1 cellular context compared by ENCODE assay signal in the genomic region with DNA sequence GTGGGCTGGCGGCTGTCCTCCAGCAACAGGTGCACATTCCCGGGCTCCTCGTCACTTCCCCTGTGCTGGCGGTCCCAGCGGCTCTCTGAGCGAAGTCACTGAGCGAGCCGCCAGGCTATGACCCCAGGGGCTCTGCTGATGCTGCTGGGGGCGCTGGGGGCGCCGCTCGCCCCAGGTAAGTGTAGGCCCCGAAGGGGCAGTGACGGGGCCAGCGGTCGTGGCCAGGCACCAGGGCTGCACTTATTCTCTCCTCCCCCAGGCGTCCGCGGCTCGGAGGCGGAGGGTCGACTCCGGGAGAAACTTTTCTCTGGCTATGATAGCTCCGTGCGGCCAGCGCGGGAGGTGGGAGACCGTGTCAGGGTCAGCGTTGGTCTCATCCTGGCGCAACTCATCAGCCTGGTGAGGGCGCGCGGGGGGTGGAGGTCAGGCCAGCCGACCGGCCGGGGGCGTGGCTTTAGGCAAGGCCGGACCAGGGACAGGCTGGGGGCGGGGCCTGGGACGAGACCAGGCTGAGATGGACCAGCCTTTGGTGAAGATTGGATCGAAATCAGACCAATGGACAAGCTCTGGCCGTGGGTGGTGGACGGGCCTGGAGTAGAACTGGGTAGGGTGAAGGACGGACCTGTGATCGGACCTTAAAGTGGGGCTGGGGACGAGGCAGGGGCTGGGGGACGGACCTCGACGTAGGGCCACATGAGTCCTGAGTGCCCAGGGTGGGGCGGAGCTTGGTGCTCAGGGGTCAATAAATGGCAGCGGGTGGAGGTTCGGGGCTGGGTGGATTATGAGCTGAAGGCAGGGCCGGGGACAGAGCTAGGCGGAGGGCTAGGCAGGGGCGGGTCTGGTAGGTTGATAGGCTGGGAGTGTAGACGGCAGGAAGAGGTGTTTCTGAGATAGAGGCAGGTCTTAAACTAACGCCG.
TF ChIP-seq lines count a peak whose summit lies in the region.

A gene with protein sequence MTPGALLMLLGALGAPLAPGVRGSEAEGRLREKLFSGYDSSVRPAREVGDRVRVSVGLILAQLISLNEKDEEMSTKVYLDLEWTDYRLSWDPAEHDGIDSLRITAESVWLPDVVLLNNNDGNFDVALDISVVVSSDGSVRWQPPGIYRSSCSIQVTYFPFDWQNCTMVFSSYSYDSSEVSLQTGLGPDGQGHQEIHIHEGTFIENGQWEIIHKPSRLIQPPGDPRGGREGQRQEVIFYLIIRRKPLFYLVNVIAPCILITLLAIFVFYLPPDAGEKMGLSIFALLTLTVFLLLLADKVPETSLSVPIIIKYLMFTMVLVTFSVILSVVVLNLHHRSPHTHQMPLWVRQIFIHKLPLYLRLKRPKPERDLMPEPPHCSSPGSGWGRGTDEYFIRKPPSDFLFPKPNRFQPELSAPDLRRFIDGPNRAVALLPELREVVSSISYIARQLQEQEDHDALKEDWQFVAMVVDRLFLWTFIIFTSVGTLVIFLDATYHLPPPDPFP (plus strand): TSS at position 51 of the 917 bp plus-strand sequence. CDS start 67 bp downstream, at position 118.

TF ChIP-seq in HepG2, 621 proteins besides CTCF, POLR2A, EP300 and RAD21 (continued from another document and continues in another):
- TF ChIP-seq, protein P1, sequence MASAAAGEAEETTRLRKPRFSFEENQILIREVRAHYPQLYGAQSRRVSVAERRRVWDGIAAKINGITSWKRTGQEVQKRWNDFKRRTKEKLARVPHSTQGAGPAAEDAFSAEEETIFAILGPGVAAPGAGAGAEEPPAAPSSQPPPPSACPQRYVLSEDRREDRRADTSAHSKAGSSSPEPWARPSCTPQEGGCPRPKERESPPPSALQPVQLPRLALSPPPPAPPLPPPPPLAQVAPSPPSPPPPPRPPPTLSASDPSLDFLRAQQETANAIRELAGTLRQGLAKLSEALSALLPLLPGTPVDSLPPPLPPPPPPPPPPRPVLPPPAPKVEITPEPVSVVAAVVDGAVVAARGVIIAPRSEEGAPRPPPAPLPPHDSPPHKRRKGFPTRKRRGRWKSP (CRISPR knock-in tag; IDR thresholded peaks at IDR 0.05) = peak; percentile 87; the same call in 1 of the 2 replicates
- TF ChIP-seq, protein P2, sequence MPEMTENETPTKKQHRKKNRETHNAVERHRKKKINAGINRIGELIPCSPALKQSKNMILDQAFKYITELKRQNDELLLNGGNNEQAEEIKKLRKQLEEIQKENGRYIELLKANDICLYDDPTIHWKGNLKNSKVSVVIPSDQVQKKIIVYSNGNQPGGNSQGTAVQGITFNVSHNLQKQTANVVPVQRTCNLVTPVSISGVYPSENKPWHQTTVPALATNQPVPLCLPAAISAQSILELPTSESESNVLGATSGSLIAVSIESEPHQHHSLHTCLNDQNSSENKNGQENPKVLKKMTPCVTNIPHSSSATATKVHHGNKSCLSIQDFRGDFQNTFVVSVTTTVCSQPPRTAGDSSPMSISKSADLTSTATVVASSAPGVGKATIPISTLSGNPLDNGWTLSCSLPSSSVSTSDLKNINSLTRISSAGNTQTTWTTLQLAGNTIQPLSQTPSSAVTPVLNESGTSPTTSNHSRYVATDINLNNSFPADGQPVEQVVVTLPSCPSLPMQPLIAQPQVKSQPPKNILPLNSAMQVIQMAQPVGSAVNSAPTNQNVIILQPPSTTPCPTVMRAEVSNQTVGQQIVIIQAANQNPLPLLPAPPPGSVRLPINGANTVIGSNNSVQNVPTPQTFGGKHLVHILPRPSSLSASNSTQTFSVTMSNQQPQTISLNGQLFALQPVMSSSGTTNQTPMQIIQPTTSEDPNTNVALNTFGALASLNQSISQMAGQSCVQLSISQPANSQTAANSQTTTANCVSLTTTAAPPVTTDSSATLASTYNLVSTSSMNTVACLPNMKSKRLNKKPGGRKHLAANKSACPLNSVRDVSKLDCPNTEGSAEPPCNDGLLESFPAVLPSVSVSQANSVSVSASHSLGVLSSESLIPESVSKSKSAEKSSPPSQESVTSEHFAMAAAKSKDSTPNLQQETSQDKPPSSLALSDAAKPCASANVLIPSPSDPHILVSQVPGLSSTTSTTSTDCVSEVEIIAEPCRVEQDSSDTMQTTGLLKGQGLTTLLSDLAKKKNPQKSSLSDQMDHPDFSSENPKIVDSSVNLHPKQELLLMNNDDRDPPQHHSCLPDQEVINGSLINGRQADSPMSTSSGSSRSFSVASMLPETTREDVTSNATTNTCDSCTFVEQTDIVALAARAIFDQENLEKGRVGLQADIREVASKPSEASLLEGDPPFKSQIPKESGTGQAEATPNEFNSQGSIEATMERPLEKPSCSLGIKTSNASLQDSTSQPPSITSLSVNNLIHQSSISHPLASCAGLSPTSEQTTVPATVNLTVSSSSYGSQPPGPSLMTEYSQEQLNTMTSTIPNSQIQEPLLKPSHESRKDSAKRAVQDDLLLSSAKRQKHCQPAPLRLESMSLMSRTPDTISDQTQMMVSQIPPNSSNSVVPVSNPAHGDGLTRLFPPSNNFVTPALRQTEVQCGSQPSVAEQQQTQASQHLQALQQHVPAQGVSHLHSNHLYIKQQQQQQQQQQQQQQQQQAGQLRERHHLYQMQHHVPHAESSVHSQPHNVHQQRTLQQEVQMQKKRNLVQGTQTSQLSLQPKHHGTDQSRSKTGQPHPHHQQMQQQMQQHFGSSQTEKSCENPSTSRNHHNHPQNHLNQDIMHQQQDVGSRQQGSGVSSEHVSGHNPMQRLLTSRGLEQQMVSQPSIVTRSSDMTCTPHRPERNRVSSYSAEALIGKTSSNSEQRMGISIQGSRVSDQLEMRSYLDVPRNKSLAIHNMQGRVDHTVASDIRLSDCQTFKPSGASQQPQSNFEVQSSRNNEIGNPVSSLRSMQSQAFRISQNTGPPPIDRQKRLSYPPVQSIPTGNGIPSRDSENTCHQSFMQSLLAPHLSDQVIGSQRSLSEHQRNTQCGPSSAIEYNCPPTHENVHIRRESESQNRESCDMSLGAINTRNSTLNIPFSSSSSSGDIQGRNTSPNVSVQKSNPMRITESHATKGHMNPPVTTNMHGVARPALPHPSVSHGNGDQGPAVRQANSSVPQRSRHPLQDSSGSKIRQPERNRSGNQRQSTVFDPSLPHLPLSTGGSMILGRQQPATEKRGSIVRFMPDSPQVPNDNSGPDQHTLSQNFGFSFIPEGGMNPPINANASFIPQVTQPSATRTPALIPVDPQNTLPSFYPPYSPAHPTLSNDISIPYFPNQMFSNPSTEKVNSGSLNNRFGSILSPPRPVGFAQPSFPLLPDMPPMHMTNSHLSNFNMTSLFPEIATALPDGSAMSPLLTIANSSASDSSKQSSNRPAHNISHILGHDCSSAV (CRISPR knock-in tag; IDR thresholded peaks at IDR 0.05; ENCODE audit: borderline replicate concordance) = no peak
- TF ChIP-seq ZNF121 (CRISPR knock-in tag; IDR thresholded peaks at IDR 0.05) = 0 out of 2 replicates have a peak, but pooled peaks have one; percentile 48
- no peak for TF ChIP-seq ZNF30 (CRISPR knock-in tag; IDR thresholded peaks at IDR 0.05)
- TF ChIP-seq DNMT1 (CRISPR knock-in tag; IDR thresholded peaks at IDR 0.05) = no peak
- TF ChIP-seq ZNF256 (CRISPR knock-in tag; conservative IDR thresholded peaks at IDR 0.05) = peak; percentile 41; the same call in 1 of the 2 replicates
- TF ChIP-seq, protein P3, sequence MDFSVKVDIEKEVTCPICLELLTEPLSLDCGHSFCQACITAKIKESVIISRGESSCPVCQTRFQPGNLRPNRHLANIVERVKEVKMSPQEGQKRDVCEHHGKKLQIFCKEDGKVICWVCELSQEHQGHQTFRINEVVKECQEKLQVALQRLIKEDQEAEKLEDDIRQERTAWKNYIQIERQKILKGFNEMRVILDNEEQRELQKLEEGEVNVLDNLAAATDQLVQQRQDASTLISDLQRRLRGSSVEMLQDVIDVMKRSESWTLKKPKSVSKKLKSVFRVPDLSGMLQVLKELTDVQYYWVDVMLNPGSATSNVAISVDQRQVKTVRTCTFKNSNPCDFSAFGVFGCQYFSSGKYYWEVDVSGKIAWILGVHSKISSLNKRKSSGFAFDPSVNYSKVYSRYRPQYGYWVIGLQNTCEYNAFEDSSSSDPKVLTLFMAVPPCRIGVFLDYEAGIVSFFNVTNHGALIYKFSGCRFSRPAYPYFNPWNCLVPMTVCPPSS (IDR thresholded peaks at IDR 0.05) = no peak
- TF ChIP-seq, protein P4, sequence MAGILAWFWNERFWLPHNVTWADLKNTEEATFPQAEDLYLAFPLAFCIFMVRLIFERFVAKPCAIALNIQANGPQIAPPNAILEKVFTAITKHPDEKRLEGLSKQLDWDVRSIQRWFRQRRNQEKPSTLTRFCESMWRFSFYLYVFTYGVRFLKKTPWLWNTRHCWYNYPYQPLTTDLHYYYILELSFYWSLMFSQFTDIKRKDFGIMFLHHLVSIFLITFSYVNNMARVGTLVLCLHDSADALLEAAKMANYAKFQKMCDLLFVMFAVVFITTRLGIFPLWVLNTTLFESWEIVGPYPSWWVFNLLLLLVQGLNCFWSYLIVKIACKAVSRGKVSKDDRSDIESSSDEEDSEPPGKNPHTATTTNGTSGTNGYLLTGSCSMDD (CRISPR knock-in tag; IDR thresholded peaks at IDR 0.05) = no peak
- TF ChIP-seq TBL1XR1 (IDR thresholded peaks at IDR 0.05; ENCODE audit: borderline replicate concordance, low read length, partially characterized antibody) = peak; percentile 48
- TF ChIP-seq ZNF670 (CRISPR knock-in tag; IDR thresholded peaks at IDR 0.05; ENCODE audit: borderline replicate concordance) = peak; percentile 42; the same call in 1 of the 2 replicates
- peak; percentile 57; the same call in 1 of the 2 replicates for TF ChIP-seq NR2F6 (IDR thresholded peaks at IDR 0.05)
- TF ChIP-seq NR2F6 (CRISPR knock-in tag; IDR thresholded peaks at IDR 0.05) = peak; percentile 82
- TF ChIP-seq, protein P5, sequence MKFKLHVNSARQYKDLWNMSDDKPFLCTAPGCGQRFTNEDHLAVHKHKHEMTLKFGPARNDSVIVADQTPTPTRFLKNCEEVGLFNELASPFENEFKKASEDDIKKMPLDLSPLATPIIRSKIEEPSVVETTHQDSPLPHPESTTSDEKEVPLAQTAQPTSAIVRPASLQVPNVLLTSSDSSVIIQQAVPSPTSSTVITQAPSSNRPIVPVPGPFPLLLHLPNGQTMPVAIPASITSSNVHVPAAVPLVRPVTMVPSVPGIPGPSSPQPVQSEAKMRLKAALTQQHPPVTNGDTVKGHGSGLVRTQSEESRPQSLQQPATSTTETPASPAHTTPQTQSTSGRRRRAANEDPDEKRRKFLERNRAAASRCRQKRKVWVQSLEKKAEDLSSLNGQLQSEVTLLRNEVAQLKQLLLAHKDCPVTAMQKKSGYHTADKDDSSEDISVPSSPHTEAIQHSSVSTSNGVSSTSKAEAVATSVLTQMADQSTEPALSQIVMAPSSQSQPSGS (CRISPR knock-in tag; IDR thresholded peaks at IDR 0.05) = no peak; the same call in 1 of the 2 replicates
- TF ChIP-seq ZNF350 (CRISPR knock-in tag; IDR thresholded peaks at IDR 0.05; ENCODE audit: borderline replicate concordance, low read depth) = peak; percentile 65; the same call in 1 of the 2 replicates
- TF ChIP-seq SRSF4 (IDR thresholded peaks at IDR 0.05; ENCODE audit: low read depth, low read length, poor library complexity, severe bottlenecking) = no peak
- TF ChIP-seq ZNF773 (CRISPR knock-in tag; IDR thresholded peaks at IDR 0.05; ENCODE audit: borderline replicate concordance) = no peak
- no peak for TF ChIP-seq PRMT3 (CRISPR knock-in tag; IDR thresholded peaks at IDR 0.05; ENCODE audit: borderline replicate concordance, low read depth)
- TF ChIP-seq ZNF430 (CRISPR knock-in tag; IDR thresholded peaks at IDR 0.05) = peak; percentile 64; the same call in 1 of the 2 replicates
- peak; percentile 79; the same call in 1 of the 2 replicates for TF ChIP-seq DNMT3B (CRISPR knock-in tag; conservative IDR thresholded peaks at IDR 0.05)
- no peak for TF ChIP-seq ZBTB8A (CRISPR knock-in tag; IDR thresholded peaks at IDR 0.05; ENCODE audit: borderline replicate concordance, low read depth)
- TF ChIP-seq GABPA (IDR thresholded peaks at IDR 0.05; ENCODE audit: low read depth, low read length) = no peak
- TF ChIP-seq GABPA (CRISPR knock-in tag; IDR thresholded peaks at IDR 0.05; ENCODE audit: low read depth) = peak; percentile 63
- TF ChIP-seq BORCS8-MEF2B (CRISPR knock-in tag; IDR thresholded peaks at IDR 0.05) = no peak
- TF ChIP-seq PHF21A (CRISPR knock-in tag; IDR thresholded peaks at IDR 0.05) = 0 out of 2 replicates have a peak, but pooled peaks have one; percentile 66
- TF ChIP-seq, protein P6, sequence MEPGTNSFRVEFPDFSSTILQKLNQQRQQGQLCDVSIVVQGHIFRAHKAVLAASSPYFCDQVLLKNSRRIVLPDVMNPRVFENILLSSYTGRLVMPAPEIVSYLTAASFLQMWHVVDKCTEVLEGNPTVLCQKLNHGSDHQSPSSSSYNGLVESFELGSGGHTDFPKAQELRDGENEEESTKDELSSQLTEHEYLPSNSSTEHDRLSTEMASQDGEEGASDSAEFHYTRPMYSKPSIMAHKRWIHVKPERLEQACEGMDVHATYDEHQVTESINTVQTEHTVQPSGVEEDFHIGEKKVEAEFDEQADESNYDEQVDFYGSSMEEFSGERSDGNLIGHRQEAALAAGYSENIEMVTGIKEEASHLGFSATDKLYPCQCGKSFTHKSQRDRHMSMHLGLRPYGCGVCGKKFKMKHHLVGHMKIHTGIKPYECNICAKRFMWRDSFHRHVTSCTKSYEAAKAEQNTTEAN (CRISPR knock-in tag; conservative IDR thresholded peaks at IDR 0.05) = peak; percentile 46; the same call in 1 of the 2 replicates
- TF ChIP-seq POLR2G (IDR thresholded peaks at IDR 0.05; ENCODE audit: low read depth, low read length) = peak; percentile 60
- no peak for TF ChIP-seq ZNF143 (CRISPR knock-in tag; IDR thresholded peaks at IDR 0.05)
- TF ChIP-seq, protein P7, sequence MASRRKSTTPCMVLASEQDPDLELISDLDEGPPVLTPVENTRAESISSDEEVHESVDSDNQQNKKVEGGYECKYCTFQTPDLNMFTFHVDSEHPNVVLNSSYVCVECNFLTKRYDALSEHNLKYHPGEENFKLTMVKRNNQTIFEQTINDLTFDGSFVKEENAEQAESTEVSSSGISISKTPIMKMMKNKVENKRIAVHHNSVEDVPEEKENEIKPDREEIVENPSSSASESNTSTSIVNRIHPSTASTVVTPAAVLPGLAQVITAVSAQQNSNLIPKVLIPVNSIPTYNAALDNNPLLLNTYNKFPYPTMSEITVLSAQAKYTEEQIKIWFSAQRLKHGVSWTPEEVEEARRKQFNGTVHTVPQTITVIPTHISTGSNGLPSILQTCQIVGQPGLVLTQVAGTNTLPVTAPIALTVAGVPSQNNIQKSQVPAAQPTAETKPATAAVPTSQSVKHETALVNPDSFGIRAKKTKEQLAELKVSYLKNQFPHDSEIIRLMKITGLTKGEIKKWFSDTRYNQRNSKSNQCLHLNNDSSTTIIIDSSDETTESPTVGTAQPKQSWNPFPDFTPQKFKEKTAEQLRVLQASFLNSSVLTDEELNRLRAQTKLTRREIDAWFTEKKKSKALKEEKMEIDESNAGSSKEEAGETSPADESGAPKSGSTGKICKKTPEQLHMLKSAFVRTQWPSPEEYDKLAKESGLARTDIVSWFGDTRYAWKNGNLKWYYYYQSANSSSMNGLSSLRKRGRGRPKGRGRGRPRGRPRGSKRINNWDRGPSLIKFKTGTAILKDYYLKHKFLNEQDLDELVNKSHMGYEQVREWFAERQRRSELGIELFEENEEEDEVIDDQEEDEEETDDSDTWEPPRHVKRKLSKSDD (CRISPR knock-in tag; IDR thresholded peaks at IDR 0.05; ENCODE audit: low read depth) = 0 out of 2 replicates have a peak, but pooled peaks have one; percentile 32
- no peak for TF ChIP-seq ATRX (CRISPR knock-in tag; IDR thresholded peaks at IDR 0.05; ENCODE audit: borderline replicate concordance)
- TF ChIP-seq HOXA3 (CRISPR knock-in tag; IDR thresholded peaks at IDR 0.05) = peak; percentile 65; the same call in 1 of the 2 replicates
- TF ChIP-seq, protein P8, sequence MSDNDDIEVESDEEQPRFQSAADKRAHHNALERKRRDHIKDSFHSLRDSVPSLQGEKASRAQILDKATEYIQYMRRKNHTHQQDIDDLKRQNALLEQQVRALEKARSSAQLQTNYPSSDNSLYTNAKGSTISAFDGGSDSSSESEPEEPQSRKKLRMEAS (IDR thresholded peaks at IDR 0.05) = peak; percentile 71
- TF ChIP-seq, protein P9, sequence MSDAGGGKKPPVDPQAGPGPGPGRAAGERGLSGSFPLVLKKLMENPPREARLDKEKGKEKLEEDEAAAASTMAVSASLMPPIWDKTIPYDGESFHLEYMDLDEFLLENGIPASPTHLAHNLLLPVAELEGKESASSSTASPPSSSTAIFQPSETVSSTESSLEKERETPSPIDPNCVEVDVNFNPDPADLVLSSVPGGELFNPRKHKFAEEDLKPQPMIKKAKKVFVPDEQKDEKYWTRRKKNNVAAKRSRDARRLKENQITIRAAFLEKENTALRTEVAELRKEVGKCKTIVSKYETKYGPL (CRISPR knock-in tag; IDR thresholded peaks at IDR 0.05) = no peak
